Comparison of ENCODE assay signal across 13 cellular contexts in genomic region chr2:11814979-11815510, GRCh38.
DNase-seq lines count a peak whose midpoint lies in the region; ATAC-seq and TF ChIP-seq lines count a peak whose summit lies in the region.
"Had no signal": no experiment of that assay in that cellular context is flagged by ENCODE, and none has a peak within 500 bp of the region (broad histone marks: within the 10 kb centered on the region; RNA-seq: fewer than 3 reads in every experiment).

No MANE protein-coding gene starts in this region.

- peaks cover 0 to 31% of the 10 kb centered on the region in 2 donors for H3K36me3 ChIP-seq in vagina

- peak overlapping the region; percentile 12 for H3K27ac Mint-ChIP-seq in CD4-positive, alpha-beta T cell
- H3K27ac Mint-ChIP-seq in IgD-negative memory B cell: peak overlapping the region in 2 of 3 donors; percentile 0 to 85

- H3K27me3 Mint-ChIP-seq in CD4-positive, alpha-beta T cell: no peaks in the 10 kb centered on the region
- no peaks in the 10 kb centered on the region for H3K27me3 Mint-ChIP-seq in IgD-negative memory B cell
- H3K27me3 Mint-ChIP-seq: CD4-positive, alpha-beta memory T cell had no signal

- H3K27ac ChIP-seq in CD4-positive, alpha-beta T cell (ENCODE audit: low read depth, low read length): no peak overlapping the region
- H3K27ac ChIP-seq in vagina: no peak overlapping the region
- H3K27ac ChIP-seq: C4-2B had no signal

- POLR2A ChIA-PET in CD4-positive, alpha-beta T cell (lab: Charles Lee): no interaction called here

- no peaks in the 10 kb centered on the region for H3K4me1 Mint-ChIP-seq in CD4-positive, alpha-beta T cell (ENCODE audit: low read depth)
- H3K4me1 Mint-ChIP-seq in IgD-negative memory B cell: peaks cover 0 to 4% (median 0%) of the 10 kb centered on the region in 3 donors

- TF ChIP-seq CTCF in CD4-positive, alpha-beta T cell (IDR thresholded peaks at IDR 0.05): no peak
- no peak for TF ChIP-seq CTCF in vagina (IDR thresholded peaks at IDR 0.05)

- no peak for TF ChIP-seq POLR2A in vagina (IDR thresholded peaks at IDR 0.05)

- no peak for ATAC-seq in CD4-positive, alpha-beta T cell (ENCODE audit: poor library complexity)
- ATAC-seq in HG03039 (IDR thresholded peaks at IDR 0.05; ENCODE audit: unreplicated experiment): no peak

- DNase-seq in CD4-positive, alpha-beta T cell: no peak
- DNase-seq in mesenteric fat pad (ENCODE audit: low spot score) (peak; percentile 55), vagina (ENCODE audit: extremely low spot score in 2 of 2) (peak; percentile 78 to 81), DMS 273 treated with DMSO at 0.1 percent for 48 hours (lab: John Stamatoyannopoulos, UW) (no peak)
- DNase-seq: ACHN; CD4-positive, alpha-beta memory T cell; DMS79 treated with DMSO at 0.1 percent for 48 hours; GF-D8; GOT3; H7 had no signal

- no peak overlapping the region for H3K4me3 Mint-ChIP-seq in CD4-positive, alpha-beta T cell
- H3K4me3 Mint-ChIP-seq in IgD-negative memory B cell: no peak overlapping the region
- H3K4me3 Mint-ChIP-seq: CD4-positive, alpha-beta memory T cell had no signal

- intact Hi-C loops in CD4-positive, alpha-beta T cell (cut with DNase I, micrococcal nuclease): no loop called here
- intact Hi-C loops in vagina (cut with DNase I): no loop called here

- H3K9me3 Mint-ChIP-seq in CD4-positive, alpha-beta T cell: no peaks in the 10 kb centered on the region
- no peaks in the 10 kb centered on the region for H3K9me3 Mint-ChIP-seq in IgD-negative memory B cell
- H3K9me3 Mint-ChIP-seq: CD4-positive, alpha-beta memory T cell had no signal

- H3K4me3 ChIP-seq in vagina: no peak overlapping the region

- CTCF ChIA-PET in CD4-positive, alpha-beta T cell (lab: Charles Lee): no interaction called here

- no peaks in the 10 kb centered on the region for H3K27me3 ChIP-seq in CD4-positive, alpha-beta T cell (ENCODE audit: control insufficient read depth, insufficient read depth, low read length)
- no peaks in the 10 kb centered on the region for H3K27me3 ChIP-seq in vagina

- no peaks in the 10 kb centered on the region for H3K9me3 ChIP-seq in CD4-positive, alpha-beta T cell (ENCODE audit: control insufficient read depth, low read length)
- H3K9me3 ChIP-seq in vagina: no peaks in the 10 kb centered on the region

- peaks cover 91% of the 10 kb centered on the region for H3K36me3 Mint-ChIP-seq in CD4-positive, alpha-beta T cell (ENCODE audit: low read depth)
- H3K36me3 Mint-ChIP-seq in IgD-negative memory B cell: peaks cover 33% of the 10 kb centered on the region

- H3K4me1 ChIP-seq in vagina: no peaks in the 10 kb centered on the region

Comparison
In these comparisons a context has a peak if more than half of its experiments do, and no peak if none do; other contexts are left out.
1. DNase-seq: peak in mesenteric fat pad (single experiment) and vagina (2 of 2); none in CD4-positive, alpha-beta T cell (0 of 10) and DMS 273 treated with DMSO at 0.1 percent for 48 hours (single experiment).